ENCODE assay signal across 12 cellular contexts in the genomic region with DNA sequence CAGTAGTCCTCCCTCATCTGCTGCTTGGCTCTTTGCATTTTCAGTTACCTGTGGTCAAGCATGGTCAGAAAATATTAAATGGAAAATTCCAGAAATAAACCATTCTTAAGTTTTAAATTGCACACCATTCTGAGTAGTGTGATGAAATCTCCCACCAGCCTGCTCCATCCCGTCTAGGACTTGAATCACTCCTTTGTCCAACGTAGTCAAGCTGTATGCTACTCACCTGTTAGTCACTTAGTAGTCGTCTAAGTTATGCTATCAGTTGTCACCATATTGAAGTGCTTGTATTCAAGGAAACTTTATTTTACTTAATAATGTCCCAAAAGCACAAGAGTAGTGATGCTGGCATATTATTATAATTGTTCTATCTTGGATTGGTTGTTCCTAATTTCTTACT.
A peak's percentile ranks its signal among the peaks of the same experiment; 100 is the strongest.
DNase-seq lines count a peak whose midpoint lies in the region; TF ChIP-seq lines count a peak whose summit lies in the region.
"Had no signal": no experiment of that assay in that cellular context is flagged by ENCODE, and none has a peak within 500 bp of the region (broad histone marks: within the 10 kb centered on the region; RNA-seq: fewer than 3 reads in every experiment).

No MANE protein-coding gene starts in this region.

- no peaks in the 10 kb centered on the region for H3K4me1 ChIP-seq in testis

- H3K4me3 ChIP-seq in epithelial cell of esophagus (ENCODE audit: low read length), result no peak overlapping the region
- no peak overlapping the region for H3K4me3 ChIP-seq in testis
- H3K4me3 ChIP-seq: GM23338 had no signal

- intact Hi-C loops in testis (cut with DNase I; ENCODE audit: low total_unique reads), result no loop called here

- CTCF ChIA-PET in RWPE1 (lab: Yijun Ruan, JAX), result interaction anchor here (0.7 kb wide), 1 partner anchor 632 kb away, joined by 3 read pairs; no protein-coding TSS in a partner anchor

- TF ChIP-seq CTCF in RWPE1 (conservative IDR thresholded peaks at IDR 0.05; ENCODE audit: low read depth) (no peak), epithelial cell of esophagus (IDR thresholded peaks at IDR 0.05; ENCODE audit: insufficient read depth, low read depth, low read length, missing control alignments) (no peak), testis (IDR thresholded peaks at IDR 0.05) (no peak)

- no peaks in the 10 kb centered on the region for H3K9me3 ChIP-seq in testis

- no peaks in the 10 kb centered on the region for H3K36me3 ChIP-seq in testis (ENCODE audit: low read depth, missing control alignments)

- POLR2A ChIA-PET in RWPE1 (lab: Yijun Ruan, JAX; ENCODE audit: low non-redundant PET), result no interaction called here

- TF ChIP-seq POLR2A in testis (IDR thresholded peaks at IDR 0.05), result no peak

- DNase-seq in HT1080 (ENCODE audit: low read depth), result peak; percentile 49
- DNase-seq in RWPE1 (ENCODE audit: low spot score), result peak; percentile 5
- DNase-seq in epithelial cell of esophagus (ENCODE audit: low read depth), result peak; percentile 82
- no peak for DNase-seq in H4 (ENCODE audit: low spot score)
- DNase-seq in cortex of kidney (lab: John Stamatoyannopoulos, UW), result no peak
- DNase-seq in NCI-H1694 treated with DMSO at 0.1 percent for 48 hours (lab: John Stamatoyannopoulos, UW), result no peak
- DNase-seq in testis, result no peak
- DNase-seq: C1 segment of cervical spinal cord; CD4-positive, alpha-beta T cell; DMS79; H9 had no signal

- 87% methylated on average over 3 of the region's 3 CpGs for WGBS in testis, 2 donors

- H3K27ac ChIP-seq in RWPE1, result no peak overlapping the region
- no peak overlapping the region for H3K27ac ChIP-seq in testis

- no peaks in the 10 kb centered on the region for H3K27me3 ChIP-seq in testis

Comparison
In these comparisons a context has a peak if more than half of its experiments do, and no peak if none do; other contexts are left out.
1. DNase-seq: peak in HT1080 (single experiment), RWPE1 (single experiment) and epithelial cell of esophagus (single experiment); none in H4 (single experiment), cortex of kidney (single experiment), NCI-H1694 treated with DMSO at 0.1 percent for 48 hours (single experiment) and testis (single experiment).